In genomic region chr1:24327886-24328285, GRCh38 we compare ENCODE assay signal across 26 cellular contexts. TPM values are rescaled to one million over a fixed set of nuclear protein-coding genes. Genes with fewer than 3 reads are reported as not detected.
"Had no signal": no experiment of that assay in that cellular context is flagged by ENCODE, and none has a peak within 500 bp of the region (broad histone marks: within the 10 kb centered on the region; RNA-seq: fewer than 3 reads in every experiment).

No MANE protein-coding gene starts in this region.

- H3K27me3 ChIP-seq: esophagus muscularis mucosa, suprapubic skin, tibial nerve had no signal

- H3K4me3 ChIP-seq: dorsolateral prefrontal cortex, esophagus muscularis mucosa, lung, psoas muscle, skin epidermis, suprapubic skin, tibial nerve had no signal

- H3K27ac ChIP-seq: dorsolateral prefrontal cortex, esophagus muscularis mucosa, neutrophil, psoas muscle, suprapubic skin, tibial nerve had no signal

- H3K9me3 ChIP-seq: esophagus muscularis mucosa, neutrophil, psoas muscle, suprapubic skin, tibial nerve had no signal

- H3K4me1 ChIP-seq: psoas muscle had no signal

- DNase-seq: caudate nucleus; cortex of kidney; dorsolateral prefrontal cortex; effector CD8-positive, alpha-beta T cell; immature natural killer cell; kidney; left colon; left ventricle myocardium superior; mesendoderm; psoas muscle; stimulated activated CD4-positive, alpha-beta T cell treated with anti-CD3 and anti-CD28 coated beads, Interleukin-12 subunit alpha, Interleukin-12 subunit beta, amount 100 ng/mL, for 4 hours; stimulated activated CD4-positive, alpha-beta T cell treated with anti-CD3 and anti-CD28 coated beads, Interleukin-4, amount 100 ng/mL, for 1 hour; stimulated activated CD8-positive, alpha-beta memory T cell treated with anti-CD3 and anti-CD28 coated beads, Interleukin-4, amount 100 ng/mL, for 48 hours; stimulated activated naive CD8-positive, alpha-beta T cell treated with anti-CD3 and anti-CD28 coated beads, Interleukin-15, Interleukin-2, amounts not matched to agents 100 U/mL and 50 U/mL, for 24 hours had no signal

- H3K36me3 ChIP-seq: esophagus muscularis mucosa, neutrophil, tibial nerve had no signal

RNA-seq across cellular contexts. Expression of gene GRHL3, which starts 8.7 kb away (rescaled TPM):
- total RNA-seq: esophagus muscularis mucosa; fibroblast of villous mesenchyme; left ventricle myocardium superior; mononuclear cell; naive thymus-derived CD8-positive, alpha-beta T cell; osteoblast; sciatic nerve; tibial nerve had no signal
- polyA plus RNA-seq: immature natural killer cell; naive thymus-derived CD8-positive, alpha-beta T cell; neural cell had no signal
